10 cellular contexts compared by ENCODE assay signal in genomic region chr10:89481662-89482061, GRCh38. TPM values are rescaled to one million over a fixed set of nuclear protein-coding genes. Genes with fewer than 3 reads are reported as not detected.
DNase-seq lines count a peak whose midpoint lies in the region; ATAC-seq, FAIRE-seq and TF ChIP-seq lines count a peak whose summit lies in the region.
"Had no signal": no experiment of that assay in that cellular context is flagged by ENCODE, and none has a peak within 500 bp of the region (broad histone marks: within the 10 kb centered on the region; RNA-seq: fewer than 3 reads in every experiment).

No MANE protein-coding gene starts in this region.

- no peaks in the 10 kb centered on the region for H3K9me3 Mint-ChIP-seq in natural killer cell treated with Interleukin-12 subunit alpha and Interleukin-12 subunit beta and Interleukin-15 and Interleukin-18, amount 100 ng/mL, for 72 hours
- H3K9me3 Mint-ChIP-seq: activated naive CD4-positive, alpha-beta T cell treated with anti-CD3 and anti-CD28 coated beads, Interleukin-2, amount 50 U/mL, for 24 hours had no signal

- no peak overlapping the region for H3K27ac ChIP-seq in endothelial cell of umbilical vein (ENCODE audit: insufficient read depth, low read depth, low read length)
- peak overlapping the region; percentile 19 to 48 (median 26) for H3K27ac ChIP-seq in right lobe of liver
- no peak overlapping the region for H3K27ac ChIP-seq in small intestine (ENCODE audit: low read depth in 1 of 2, low read length in 1 of 2)

- no peak overlapping the region for H3K27ac Mint-ChIP-seq in natural killer cell treated with Interleukin-12 subunit alpha and Interleukin-12 subunit beta and Interleukin-15 and Interleukin-18, amount 100 ng/mL, for 72 hours
- H3K27ac Mint-ChIP-seq: activated naive CD4-positive, alpha-beta T cell treated with anti-CD3 and anti-CD28 coated beads, Interleukin-2, amount 50 U/mL, for 24 hours had no signal

- no peak overlapping the region for H3K9ac ChIP-seq in endothelial cell of umbilical vein (replicated peaks; ENCODE audit: extremely low read depth, insufficient read depth, low read length)

- H3K4me3 ChIP-seq in endothelial cell of umbilical vein (replicated peaks in 1 of 3; ENCODE audit: insufficient read depth in 1 of 3, low read depth in 1 of 3, low read length in 3 of 3) (no peak overlapping the region), right lobe of liver (no peak overlapping the region), small intestine (ENCODE audit: low read depth in 1 of 2, low read length in 2 of 2) (no peak overlapping the region)

- FAIRE-seq in endothelial cell of umbilical vein (lab: Jason Lieb, UNC) = peak; percentile 69
- FAIRE-seq in urothelium cell line (lab: Jason Lieb, UNC) = no peak
- no peak for FAIRE-seq in small intestine (lab: Jason Lieb, UNC)

- H3K4me1 Mint-ChIP-seq in natural killer cell treated with Interleukin-12 subunit alpha and Interleukin-12 subunit beta and Interleukin-15 and Interleukin-18, amount 100 ng/mL, for 72 hours (ENCODE audit: low read depth in 2 of 2) = no peaks in the 10 kb centered on the region
- H3K4me1 Mint-ChIP-seq: activated naive CD4-positive, alpha-beta T cell treated with anti-CD3 and anti-CD28 coated beads, Interleukin-2, amount 50 U/mL, for 24 hours had no signal

- TF ChIP-seq POLR2A in endothelial cell of umbilical vein (IDR thresholded peaks at IDR 0.05; ENCODE audit: low read depth, low read length) = no peak
- TF ChIP-seq POLR2A in right lobe of liver (IDR thresholded peaks at IDR 0.05) = no peak

- H3K27me3 ChIP-seq in endothelial cell of umbilical vein (ENCODE audit: control insufficient read depth in 2 of 2, insufficient read depth in 2 of 2, low read length in 2 of 2) (no peaks in the 10 kb centered on the region), right lobe of liver (no peaks in the 10 kb centered on the region), small intestine (ENCODE audit: control insufficient read depth in 2 of 2, insufficient read depth in 2 of 2, low read length in 2 of 2) (peaks cover 0 to 2% of the 10 kb centered on the region in 2 donors)

- WGBS in right lobe of liver (ENCODE audit: insufficient coverage, low coverage, low lambda C conversion rate, missing lambda C conversion rate) = 20% methylated on average over 3 of the region's 3 CpGs
- 59 to 87% (median 81%) methylated on average over 3 of the region's 3 CpGs for WGBS in small intestine, 3 donors

- H3K79me2 ChIP-seq in endothelial cell of umbilical vein (ENCODE audit: control insufficient read depth, insufficient read depth, low read length) = no peaks in the 10 kb centered on the region

- ATAC-seq in right lobe of liver = peak; percentile 55 to 74 (median 70)
- ATAC-seq in HG03135 (IDR thresholded peaks at IDR 0.05; ENCODE audit: unreplicated experiment) = no peak
- ATAC-seq in natural killer cell treated with Interleukin-12 subunit alpha and Interleukin-12 subunit beta and Interleukin-15 and Interleukin-18, amount 100 ng/mL, for 72 hours = no peak

- no peaks in the 10 kb centered on the region for H3K9me1 ChIP-seq in endothelial cell of umbilical vein (replicated peaks; ENCODE audit: control insufficient read depth, extremely low read depth, insufficient read depth, low read length)

- dilution Hi-C loops in endothelial cell of umbilical vein (cut with MboI; ENCODE audit: extremely low pct_ligation_motif_present, low sequenced_read_pairs) = no loop called here

- no peak overlapping the region for H2AFZ ChIP-seq in endothelial cell of umbilical vein (ENCODE audit: low read depth, low read length)

- no peak for TF ChIP-seq CTCF in endothelial cell of umbilical vein (IDR thresholded peaks at IDR 0.05; ENCODE audit: extremely low read depth in 1 of 2, insufficient read depth in 1 of 2, low read depth in 1 of 2, low read length in 2 of 2)
- TF ChIP-seq CTCF in right lobe of liver (IDR thresholded peaks at IDR 0.05) = no peak

- peaks cover 27 to 36% of the 10 kb centered on the region in 2 donors for H3K27me3 Mint-ChIP-seq in natural killer cell treated with Interleukin-12 subunit alpha and Interleukin-12 subunit beta and Interleukin-15 and Interleukin-18, amount 100 ng/mL, for 72 hours

- no peaks in the 10 kb centered on the region for H3K36me3 Mint-ChIP-seq in natural killer cell treated with Interleukin-12 subunit alpha and Interleukin-12 subunit beta and Interleukin-15 and Interleukin-18, amount 100 ng/mL, for 72 hours
- H3K36me3 Mint-ChIP-seq: activated naive CD4-positive, alpha-beta T cell treated with anti-CD3 and anti-CD28 coated beads, Interleukin-2, amount 50 U/mL, for 24 hours had no signal

- no TSS peak for BruUV-seq in endothelial cell of umbilical vein (replicated peaks; lab: Mats Ljungman, UMichigan)

- H3K4me1 ChIP-seq in endothelial cell of umbilical vein (ENCODE audit: control insufficient read depth, extremely low read depth, insufficient read depth, low read length) (peaks cover 13% of the 10 kb centered on the region), right lobe of liver (peaks cover 0 to 27% (median 9%) of the 10 kb centered on the region in 4 donors), small intestine (ENCODE audit: control insufficient read depth in 2 of 2, insufficient read depth in 1 of 2, low read depth in 1 of 2, low read length in 1 of 2) (no peaks in the 10 kb centered on the region)

- CTCF ChIA-PET in endothelial cell of umbilical vein (lab: Charles Lee) = interaction anchor here (0.6 to 2.2 kb wide), 5 partner anchors 9 to 89 kb away, joined by 3 to 10 read pairs (median 3); partner anchors contain the start of gene IFIT1

- no peaks in the 10 kb centered on the region for H3K36me3 ChIP-seq in endothelial cell of umbilical vein (ENCODE audit: control insufficient read depth in 2 of 2, extremely low read depth in 1 of 2, insufficient read depth in 2 of 2, low read length in 2 of 2)
- no peaks in the 10 kb centered on the region for H3K36me3 ChIP-seq in right lobe of liver
- no peaks in the 10 kb centered on the region for H3K36me3 ChIP-seq in small intestine (ENCODE audit: control insufficient read depth in 2 of 2, insufficient read depth in 2 of 2, low read length in 2 of 2)

- intact Hi-C loops in endothelial cell of umbilical vein (cut with micrococcal nuclease) = no loop called here
- intact Hi-C loops in right lobe of liver (cut with DNase I) = no loop called here

- peak overlapping the region; percentile 67 for H3K4me2 ChIP-seq in endothelial cell of umbilical vein (ENCODE audit: insufficient read depth, low read length)

- no peaks in the 10 kb centered on the region for H3K9me3 ChIP-seq in endothelial cell of umbilical vein (replicated peaks; ENCODE audit: control insufficient read depth, insufficient read depth, low read length)
- no peaks in the 10 kb centered on the region for H3K9me3 ChIP-seq in right lobe of liver
- H3K9me3 ChIP-seq in small intestine (ENCODE audit: control insufficient read depth, low read depth) = no peaks in the 10 kb centered on the region

- peak; percentile 83 for DNase-seq in M059J (ENCODE audit: low read depth)
- peak; percentile 42 for DNase-seq in endothelial cell of umbilical vein (ENCODE audit: low read depth, low spot score)
- no peak for DNase-seq in right lobe of liver
- DNase-seq in urothelium cell line (ENCODE audit: low spot score) = peak; percentile 32
- no peak for DNase-seq in small intestine
- no peak for DNase-seq in natural killer cell treated with Interleukin-12 subunit alpha and Interleukin-12 subunit beta and Interleukin-15 and Interleukin-18, amount 100 ng/mL, for 72 hours (ENCODE audit: low spot score)
- no peak for DNase-seq in NCI-H2029 (lab: John Stamatoyannopoulos, UW)
- DNase-seq: NCI-H524 had no signal

- H4K20me1 ChIP-seq in endothelial cell of umbilical vein (replicated peaks; ENCODE audit: control insufficient read depth, extremely low read depth, insufficient read depth, low read length) = no peaks in the 10 kb centered on the region

- H3K4me3 Mint-ChIP-seq in natural killer cell treated with Interleukin-12 subunit alpha and Interleukin-12 subunit beta and Interleukin-15 and Interleukin-18, amount 100 ng/mL, for 72 hours = no peak overlapping the region
- H3K4me3 Mint-ChIP-seq: activated naive CD4-positive, alpha-beta T cell treated with anti-CD3 and anti-CD28 coated beads, Interleukin-2, amount 50 U/mL, for 24 hours had no signal

- POLR2A ChIA-PET in endothelial cell of umbilical vein (lab: Charles Lee) = no interaction called here

TF ChIP-seq in endothelial cell of umbilical vein, 7 proteins besides CTCF, POLR2A, EP300 and RAD21:
- no peak for TF ChIP-seq FOS (IDR thresholded peaks at IDR 0.05; ENCODE audit: borderline replicate concordance, insufficient read depth, low read length)
- TF ChIP-seq POLR2AphosphoS5 (IDR thresholded peaks at IDR 0.05; ENCODE audit: insufficient read depth, low read depth, low read length) = no peak
- peak; percentile 4 for TF ChIP-seq JUN (IDR thresholded peaks at IDR 0.05; ENCODE audit: borderline replicate concordance, insufficient read depth, insufficient read length, low read depth)
TF ChIP-seq in endothelial cell of umbilical vein: peak in this region for 1.

RNA-seq across cellular contexts. Expression of gene SLC16A12, which starts 53.7 kb away (rescaled TPM):
- total RNA-seq in M059J (2014; rRNA removed; shearing (Covaris generic)) = 0.32 and 1.0 TPM in 2 replicates
- total RNA-seq in endothelial cell of umbilical vein (not detected in 2 replicates), right lobe of liver (1 to 10 TPM in 2 of 6 experiments, under 1 TPM in 4; 0.20 to 6.1 (median 0.80) TPM)
- polyA plus RNA-seq in endothelial cell of umbilical vein (not detected in 2 replicates), small intestine (under 1 TPM in 1 of 3 donors, not detected in 2; 0.21 TPM)
- polyA plus RNA-seq in endothelial cell of umbilical vein (2011; cell fraction: cytosol; rRNA removed) = not detected in 2 replicates
- not detected in 2 replicates for polyA plus RNA-seq in endothelial cell of umbilical vein (2011; cell fraction: nucleus; rRNA removed)
- not detected in 2 replicates for polyA plus RNA-seq in endothelial cell of umbilical vein (2012)
- not detected in 2 replicates for polyA minus RNA-seq in endothelial cell of umbilical vein
- polyA minus RNA-seq in endothelial cell of umbilical vein (2011; cell fraction: cytosol; rRNA and poly(A)+ RNA removed) = not detected
- polyA minus RNA-seq in endothelial cell of umbilical vein (2011; cell fraction: nucleus; rRNA and poly(A)+ RNA removed) = not detected in 2 replicates
- not detected for total RNA-seq in natural killer cell treated with Interleukin-12 subunit alpha and Interleukin-12 subunit beta and Interleukin-15 and Interleukin-18, amount 100 ng/mL, for 72 hours

Comparison
In these comparisons a context has a peak if more than half of its experiments do, and no peak if none do; other contexts are left out.
1. DNase-seq: peak in M059J (single experiment), endothelial cell of umbilical vein (single experiment) and urothelium cell line (single experiment); none in right lobe of liver (0 of 3), small intestine (single experiment), natural killer cell treated with Interleukin-12 subunit alpha and Interleukin-12 subunit beta and Interleukin-15 and Interleukin-18, amount 100 ng/mL, for 72 hours (single experiment) and NCI-H2029 (single experiment).
2. H3K27ac ChIP-seq: peak in right lobe of liver (3 of 3); none in endothelial cell of umbilical vein (single experiment) and small intestine (0 of 2).
3. ATAC-seq: peak in right lobe of liver (4 of 4); none in HG03135 (single experiment) and natural killer cell treated with Interleukin-12 subunit alpha and Interleukin-12 subunit beta and Interleukin-15 and Interleukin-18, amount 100 ng/mL, for 72 hours (0 of 2).